Comparison of ENCODE assay signal across 18 cellular contexts in the genomic region with DNA sequence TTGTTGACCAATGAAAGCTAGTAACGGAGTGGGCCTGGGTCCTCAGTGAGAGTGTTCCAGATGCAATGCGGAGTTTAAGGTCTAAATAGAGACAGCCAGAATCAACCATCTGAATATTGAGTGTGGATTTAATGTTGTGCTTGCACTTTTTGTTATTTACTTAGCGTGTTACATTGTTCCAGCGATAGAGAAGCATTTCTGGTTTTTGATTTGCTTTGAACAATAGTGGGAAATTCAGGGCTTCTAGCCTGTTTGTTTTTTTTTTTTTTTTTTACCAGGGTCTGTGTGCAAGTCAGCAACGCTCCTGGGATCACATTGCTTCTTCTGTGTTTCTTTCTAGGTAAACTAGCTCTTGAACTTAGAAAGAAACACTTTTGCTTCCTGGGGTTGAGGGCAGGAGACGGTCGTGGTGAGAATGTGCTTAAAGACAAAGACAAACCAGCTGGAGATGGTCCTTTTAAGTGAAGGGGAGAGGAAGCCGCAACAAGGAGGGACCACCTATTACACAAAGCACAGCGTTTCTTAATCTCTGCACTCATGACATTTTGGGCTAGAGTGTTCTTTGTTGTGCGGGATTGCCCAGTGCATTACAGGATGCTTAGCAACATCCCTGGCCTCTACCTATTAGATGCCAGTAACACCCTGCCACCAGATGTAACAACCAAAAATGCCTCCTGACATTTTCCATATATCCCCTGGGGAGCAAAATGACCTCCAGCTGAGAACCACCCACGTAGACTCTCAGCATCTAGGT.
"Had no signal": no experiment of that assay in that cellular context is flagged by ENCODE, and none has a peak within 500 bp of the region (broad histone marks: within the 10 kb centered on the region; RNA-seq: fewer than 3 reads in every experiment).

No MANE protein-coding gene starts in this region.

- H3K9ac ChIP-seq: parathyroid adenoma had no signal

- H3K4me1 ChIP-seq: body of pancreas, colonic mucosa, foreskin keratinocyte, parathyroid adenoma, thyroid gland had no signal

- H3K27me3 ChIP-seq: body of pancreas, colonic mucosa, foreskin keratinocyte, neutrophil, thyroid gland had no signal

- H3K27me3 Mint-ChIP-seq: activated T-cell treated with anti-CD3 and anti-CD28 coated beads, Interleukin-2, amount 50 U/mL, for 24 hours; naive B cell had no signal

- H3K4me1 Mint-ChIP-seq: naive B cell; stimulated activated effector memory CD8-positive, alpha-beta T cell treated with anti-CD3 and anti-CD28 coated beads, Interleukin-12 subunit alpha, Interleukin-12 subunit beta, amount 100 ng/mL, for 72 hours had no signal

- H3K9me3 ChIP-seq: body of pancreas, colonic mucosa, neutrophil, thyroid gland had no signal

- H3K27ac Mint-ChIP-seq: activated T-cell treated with anti-CD3 and anti-CD28 coated beads, Interleukin-2, amount 50 U/mL, for 24 hours; stimulated activated effector memory CD8-positive, alpha-beta T cell treated with anti-CD3 and anti-CD28 coated beads, Interleukin-12 subunit alpha, Interleukin-12 subunit beta, amount 100 ng/mL, for 72 hours; T-helper 2 cell treated with Interferon-gamma antibody and Interleukin-4, amounts not matched to agents 5 μg/mL and 100 μg/mL, for 36 hours had no signal

- H3K4me3 Mint-ChIP-seq: activated T-cell treated with anti-CD3 and anti-CD28 coated beads, Interleukin-2, amount 50 U/mL, for 24 hours; naive B cell; stimulated activated effector memory CD8-positive, alpha-beta T cell treated with anti-CD3 and anti-CD28 coated beads, Interleukin-12 subunit alpha, Interleukin-12 subunit beta, amount 100 ng/mL, for 72 hours; T-helper 2 cell treated with Interferon-gamma antibody and Interleukin-4, amounts not matched to agents 5 μg/mL and 100 μg/mL, for 36 hours had no signal

- DNase-seq: activated CD4-positive, alpha-beta T cell treated with anti-CD3 and anti-CD28 coated beads for 1 hour; activated CD4-positive, alpha-beta T cell treated with anti-CD3 and anti-CD28 coated beads, Interleukin-2, amount 50 U/mL, for 4 hours; activated naive CD4-positive, alpha-beta T cell treated with anti-CD3 and anti-CD28 coated beads, Interleukin-2, amount 50 U/mL, for 16 hours; activated T-cell treated with anti-CD3 and anti-CD28 coated beads, Interleukin-2, amount 50 U/mL, for 24 hours; amygdala; central memory CD4-positive, alpha-beta T cell; colonic mucosa; effector CD4-positive, alpha-beta T cell; foreskin keratinocyte; islet precursor cell; naive B cell; thyroid gland had no signal

- H3K27ac ChIP-seq: body of pancreas, colonic mucosa, foreskin keratinocyte, neutrophil, parathyroid adenoma, thyroid gland had no signal

- H3K4me3 ChIP-seq: body of pancreas, colonic mucosa, thyroid gland had no signal

- ATAC-seq: body of pancreas; foreskin keratinocyte; left lobe of liver; stimulated activated effector memory CD8-positive, alpha-beta T cell treated with anti-CD3 and anti-CD28 coated beads, Interleukin-12 subunit alpha, Interleukin-12 subunit beta, amount 100 ng/mL, for 72 hours had no signal

- H3K36me3 ChIP-seq: colonic mucosa, thyroid gland had no signal

- H3K9me3 Mint-ChIP-seq: activated T-cell treated with anti-CD3 and anti-CD28 coated beads, Interleukin-2, amount 50 U/mL, for 24 hours; naive B cell; stimulated activated effector memory CD8-positive, alpha-beta T cell treated with anti-CD3 and anti-CD28 coated beads, Interleukin-12 subunit alpha, Interleukin-12 subunit beta, amount 100 ng/mL, for 72 hours; T-helper 2 cell treated with Interferon-gamma antibody and Interleukin-4, amounts not matched to agents 5 μg/mL and 100 μg/mL, for 36 hours had no signal
